In the genomic region with DNA sequence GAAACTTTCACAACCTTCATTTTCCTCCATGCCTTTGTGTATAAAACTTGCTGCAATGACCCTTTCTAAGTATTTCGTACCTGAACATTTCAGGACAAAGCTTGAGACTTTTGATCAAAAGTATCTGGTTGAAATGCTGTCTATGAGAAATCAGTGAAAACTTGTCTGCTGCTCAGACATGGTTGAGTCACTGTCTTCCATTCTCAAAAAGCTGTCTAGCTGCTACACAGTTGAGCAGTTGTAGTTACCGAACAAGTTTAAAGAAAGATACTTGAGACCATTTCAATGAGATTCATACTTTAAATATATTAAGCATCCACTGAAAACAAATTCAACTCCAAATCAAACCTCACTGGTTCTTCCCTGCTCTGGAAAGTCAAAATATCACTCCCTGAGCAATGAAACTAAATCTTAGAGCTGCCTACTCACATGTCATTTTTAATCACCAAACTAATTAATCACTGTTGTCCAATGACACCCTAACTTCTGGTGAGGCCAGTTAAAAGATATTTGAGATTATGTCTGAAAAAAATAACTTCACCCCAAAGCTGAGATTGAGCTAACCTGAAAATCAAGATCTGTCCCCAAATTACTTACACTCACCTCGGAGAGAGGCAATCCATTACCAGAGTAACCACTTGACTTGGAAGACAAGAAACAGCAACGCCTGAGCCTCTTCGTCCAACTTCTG, we compare ENCODE assay signal across 13 cellular contexts. TPM values are rescaled to one million over a fixed set of nuclear protein-coding genes. Genes with fewer than 3 reads are reported as not detected.
DNase-seq lines count a peak whose midpoint lies in the region; ATAC-seq and TF ChIP-seq lines count a peak whose summit lies in the region.
"Had no signal": no experiment of that assay in that cellular context is flagged by ENCODE, and none has a peak within 500 bp of the region (broad histone marks: within the 10 kb centered on the region; RNA-seq: fewer than 3 reads in every experiment).

No MANE protein-coding gene starts in this region.

- dilution Hi-C loops in mammary epithelial cell (cut with HindIII; ENCODE audit: low sequenced_read_pairs) = no loop called here

- in situ Hi-C loops in mammary epithelial cell (cut with MboI; ENCODE audit: low sequenced_read_pairs in 2 of 2) = no loop called here

- no peaks in the 10 kb centered on the region for H3K27me3 ChIP-seq in mammary epithelial cell (ENCODE audit: insufficient read depth, low read length)
- H3K27me3 ChIP-seq: testis had no signal

- TF ChIP-seq CTCF in mammary epithelial cell (conservative IDR thresholded peaks at IDR 0.05 in 1 of 2, IDR thresholded peaks at IDR 0.05 in 1 of 2; ENCODE audit: extremely low read depth in 1 of 2, insufficient read depth in 1 of 2, low read depth in 1 of 2, low read length in 2 of 2) = no peak

- BruUV-seq in mammary epithelial cell (replicated peaks; lab: Mats Ljungman, UMichigan) = no TSS peak

- H3K4me2 ChIP-seq in mammary epithelial cell (ENCODE audit: insufficient read depth, low read depth, low read length) = peak overlapping the region; percentile 61

- DNase-seq in mammary epithelial cell = no peak
- peak; percentile 65 for DNase-seq in iris pigment epithelial cell (ENCODE audit: low read depth)
- DNase-seq in skeletal muscle cell (ENCODE audit: low read depth) = no peak
- DNase-seq in left colon = no peak
- no peak for DNase-seq in NCI-H2107 (lab: John Stamatoyannopoulos, UW)
- DNase-seq: DMS53; NCI-H1417; stimulated activated CD4-positive, alpha-beta T cell treated with anti-CD3 and anti-CD28 coated beads, Interleukin-1b, Interleukin-23, amount 100 ng/mL, for 48 hours had no signal

- H4K20me1 ChIP-seq in mammary epithelial cell (ENCODE audit: insufficient read depth, low read length) = no peaks in the 10 kb centered on the region

- peaks cover 19% of the 10 kb centered on the region for H3K4me1 ChIP-seq in ES-I3 (ENCODE audit: insufficient read depth, low read length)
- peaks cover 14% of the 10 kb centered on the region for H3K4me1 ChIP-seq in mammary epithelial cell (ENCODE audit: insufficient read depth, low read length)

- ATAC-seq in left colon = no peak
- ATAC-seq in GM21825 (IDR thresholded peaks at IDR 0.05; ENCODE audit: unreplicated experiment) = no peak
- ATAC-seq in HG02759 (IDR thresholded peaks at IDR 0.05; ENCODE audit: unreplicated experiment) = no peak

- H3K9me3 ChIP-seq in ES-I3 (ENCODE audit: control insufficient read depth, insufficient read depth, low read length) (no peaks in the 10 kb centered on the region), mammary epithelial cell (replicated peaks; ENCODE audit: insufficient read depth, low read length) (no peaks in the 10 kb centered on the region)
- H3K9me3 ChIP-seq: testis had no signal

- no peaks in the 10 kb centered on the region for H3K36me3 ChIP-seq in ES-I3 (ENCODE audit: insufficient read depth, low read length)
- no peaks in the 10 kb centered on the region for H3K36me3 ChIP-seq in mammary epithelial cell (ENCODE audit: insufficient read depth, low read length)

- H3K4me3 ChIP-seq in mammary epithelial cell (replicated peaks in 1 of 3; ENCODE audit: insufficient read depth in 1 of 3, low read depth in 2 of 3, low read length in 3 of 3) = no peak overlapping the region
- H3K4me3 ChIP-seq in skeletal muscle cell (ENCODE audit: low read depth, low read length) = peak overlapping the region; percentile 39

- intact Hi-C loops in mammary epithelial cell (cut with micrococcal nuclease) = no loop called here
- intact Hi-C loops in left colon (cut with DNase I, micrococcal nuclease) = no loop called here

- no peaks in the 10 kb centered on the region for H3K79me2 ChIP-seq in mammary epithelial cell (ENCODE audit: insufficient read depth, low read length)

- WGBS in mammary epithelial cell (ENCODE audit: low coverage, missing lambda C conversion rate) = 61% methylated on average over 5 of the region's 5 CpGs

- CTCF ChIA-PET in mammary epithelial cell (lab: Charles Lee; ENCODE audit: low non-redundant PET) = no interaction called here

- H2AFZ ChIP-seq in mammary epithelial cell (ENCODE audit: low read depth, low read length) = peak overlapping the region; percentile 71

- H3K9ac ChIP-seq in ES-I3 (ENCODE audit: low read depth, low read length) (peak overlapping the region; percentile 35; the same call in 1 of the 2 replicates), mammary epithelial cell (ENCODE audit: insufficient read depth, low read length) (no peak overlapping the region)

- no peak overlapping the region for H3K27ac ChIP-seq in mammary epithelial cell (ENCODE audit: insufficient read depth, low read depth, low read length)

RNA-seq across cellular contexts. Expression of a gene that starts 0.5 kb away (rescaled TPM):
- total RNA-seq in mammary epithelial cell = under 1 TPM; 0.16 to 0.50 TPM
- 0.24 TPM for polyA plus RNA-seq in mammary epithelial cell
- not detected for polyA minus RNA-seq in mammary epithelial cell
- 1 to 10 TPM; 4.9 to 6.1 TPM for total RNA-seq in left colon
- total RNA-seq: kidney epithelial cell had no signal

RNA-seq across cellular contexts. Expression of a gene that starts 28.7 kb away (rescaled TPM):
- 10 to 100 TPM; 16.3 to 27.8 TPM for total RNA-seq in mammary epithelial cell
- polyA plus RNA-seq in mammary epithelial cell = 22.5 TPM
- 11.3 TPM for polyA minus RNA-seq in mammary epithelial cell
- 10 to 100 TPM; 36.9 to 38.9 TPM for total RNA-seq in left colon
